7 cellular contexts compared by ENCODE assay signal in the genomic region with DNA sequence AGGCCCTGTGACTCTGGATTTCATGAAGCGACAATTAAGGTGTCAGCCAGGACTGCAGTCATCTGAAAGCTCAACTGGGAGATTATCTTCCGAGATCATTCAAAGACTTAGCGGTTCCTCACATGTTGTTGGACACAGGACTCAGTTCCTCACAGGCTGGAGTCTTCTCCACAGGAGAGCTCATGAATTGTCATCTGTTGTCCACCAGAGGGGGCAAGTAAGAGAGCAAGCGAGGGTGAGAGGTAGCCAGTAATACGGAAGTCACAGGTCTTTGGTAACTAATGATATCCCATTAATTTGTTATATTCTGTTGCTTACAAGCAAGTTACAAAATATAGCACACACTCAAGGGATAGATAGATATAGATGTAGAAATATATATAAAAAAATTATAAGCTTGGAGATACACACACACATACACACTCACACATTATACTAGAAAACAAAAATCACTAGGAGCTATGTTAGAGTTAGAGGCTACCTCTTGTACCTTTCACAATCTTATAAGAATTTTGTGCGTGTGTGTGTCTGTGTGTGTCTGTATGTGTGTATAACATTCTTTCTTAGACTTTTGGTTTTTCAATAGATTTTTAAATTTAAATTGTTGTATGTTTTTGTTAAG.
DNase-seq lines count a peak whose midpoint lies in the region; ATAC-seq and TF ChIP-seq lines count a peak whose summit lies in the region.

No MANE protein-coding gene starts in this region.

- H3K36me3 ChIP-seq in thyroid gland, result no peaks in the 10 kb centered on the region

- H3K4me3 Mint-ChIP-seq in glutamatergic neuron (ENCODE audit: unreplicated experiment), result no peak overlapping the region

- no peaks in the 10 kb centered on the region for H3K27me3 ChIP-seq in thyroid gland

- no peak overlapping the region for H3K27ac ChIP-seq in thyroid gland

- WGBS in thyroid gland, 2 donors, result 51 to 53% methylated on average over 6 of the region's 6 CpGs

- H3K9me3 Mint-ChIP-seq in glutamatergic neuron (ENCODE audit: unreplicated experiment), result peaks cover 1% of the 10 kb centered on the region

- intact Hi-C loops in thyroid gland (cut with DNase I), result no loop called here

- no peaks in the 10 kb centered on the region for H3K4me1 Mint-ChIP-seq in glutamatergic neuron (ENCODE audit: low read depth, unreplicated experiment)

- TF ChIP-seq CTCF in GM12872 (IDR thresholded peaks at IDR 0.05; ENCODE audit: insufficient read depth, low read depth, low read length), result peak; percentile 72
- peak; percentile 84 for TF ChIP-seq CTCF in glutamatergic neuron (IDR thresholded peaks at IDR 0.05; ENCODE audit: partially characterized antibody, unreplicated experiment)
- TF ChIP-seq CTCF in thyroid gland (IDR thresholded peaks at IDR 0.05), result peak in 3 of 6 experiments; percentile 20 to 40 (median 20)

- no peaks in the 10 kb centered on the region for H3K9me3 ChIP-seq in thyroid gland

- no peaks in the 10 kb centered on the region for H3K27me3 Mint-ChIP-seq in glutamatergic neuron (ENCODE audit: unreplicated experiment)

- no peaks in the 10 kb centered on the region for H3K4me1 ChIP-seq in thyroid gland

- DNase-seq in HT-29 (ENCODE audit: low spot score) (peak; percentile 67), SHP77 treated with DMSO at 0.1 percent for 48 hours (lab: John Stamatoyannopoulos, UW) (peak; percentile 9), glutamatergic neuron (peak; percentile 19), thyroid gland (no peak)

- H3K36me3 Mint-ChIP-seq in glutamatergic neuron (ENCODE audit: unreplicated experiment), result no peaks in the 10 kb centered on the region

- no peak for TF ChIP-seq POLR2A in thyroid gland (IDR thresholded peaks at IDR 0.05)

- H3K4me3 ChIP-seq in thyroid gland (replicated peaks in 1 of 3), result no peak overlapping the region

- peak; percentile 97 for ATAC-seq in GM21576 (IDR thresholded peaks at IDR 0.05; ENCODE audit: unreplicated experiment)
- no peak for ATAC-seq in activated CD4-positive, CD25-positive, alpha-beta regulatory T cell treated with anti-CD3 and anti-CD28 coated beads, Interleukin-2, amount 50 U/mL, for 24 hours

- no peak overlapping the region for H3K27ac Mint-ChIP-seq in glutamatergic neuron (ENCODE audit: unreplicated experiment)

Comparison
In these comparisons a context has a peak if more than half of its experiments do, and no peak if none do; other contexts are left out.
1. DNase-seq: peak in HT-29 (single experiment), SHP77 treated with DMSO at 0.1 percent for 48 hours (single experiment) and glutamatergic neuron (single experiment); none in thyroid gland (0 of 2).